13 cellular contexts compared by ENCODE assay signal in genomic region chr1:227896710-227897655, GRCh38. TPM values are rescaled to one million over a fixed set of nuclear protein-coding genes. Genes with fewer than 3 reads are reported as not detected.
A peak's percentile ranks its signal among the peaks of the same experiment; 100 is the strongest.
DNase-seq lines count a peak whose midpoint lies in the region; ATAC-seq and TF ChIP-seq lines count a peak whose summit lies in the region.
"Had no signal": no experiment of that assay in that cellular context is flagged by ENCODE, and none has a peak within 500 bp of the region (broad histone marks: within the 10 kb centered on the region; RNA-seq: fewer than 3 reads in every experiment).

No MANE protein-coding gene starts in this region.

- H3K36me3 ChIP-seq in Panc1 (ENCODE audit: control insufficient read depth, insufficient read depth, low read length) (no peaks in the 10 kb centered on the region), right atrium auricular region (no peaks in the 10 kb centered on the region)

- intact Hi-C loops in Panc1 (cut with micrococcal nuclease; ENCODE audit: unreplicated experiment): no loop called here

- BruUV-seq in Panc1 (replicated peaks; lab: Mats Ljungman, UMichigan): no TSS peak

- CTCF ChIA-PET in Panc1 (lab: Charles Lee): interaction anchor here (0.6 kb wide), 2 partner anchors 78 to 109 kb away, joined by 10 read pairs; no protein-coding TSS in a partner anchor

- H3K4me3 ChIP-seq in Panc1 (ENCODE audit: low read depth in 2 of 2, low read length in 2 of 2) (no peak overlapping the region), right atrium auricular region (no peak overlapping the region)
- H3K4me3 ChIP-seq: SK-N-MC had no signal

- H3K27me3 ChIP-seq in Panc1 (ENCODE audit: control insufficient read depth, insufficient read depth, low read length) (no peaks in the 10 kb centered on the region), right atrium auricular region (no peaks in the 10 kb centered on the region)

- DNase-seq in Panc1 (ENCODE audit: low read depth, low spot score) (no peak), right atrium auricular region (ENCODE audit: low spot score) (peak; percentile 42), retina (peak; percentile 2), SW480 (ENCODE audit: low spot score) (no peak), NCI-H1694 (lab: John Stamatoyannopoulos, UW) (no peak), HuH-7.5 (ENCODE audit: low spot score) (no peak)
- DNase-seq in activated CD8-positive, alpha-beta memory T cell treated with anti-CD3 and anti-CD28 coated beads, Interleukin-2, amount 50 U/mL, for 48 hours: peak; percentile 40
- DNase-seq: effector memory CD4-positive, alpha-beta T cell; NCI-H187; NCI-H82; stimulated activated naive CD4-positive, alpha-beta T cell treated with Interleukin-2 at 50 U/mL for 16 hours had no signal

- H3K9me3 ChIP-seq in Panc1 (ENCODE audit: control insufficient read depth, insufficient read depth, low read depth, low read length) (no peaks in the 10 kb centered on the region), right atrium auricular region (no peaks in the 10 kb centered on the region)

- POLR2A ChIA-PET in Panc1 (lab: Charles Lee): no interaction called here

- in situ Hi-C loops in Panc1 (cut with HindIII; ENCODE audit: low pct_unique_long_range_greater_than_20kb, low sequenced_read_pairs): no loop called here

- no peak for TF ChIP-seq CTCF in Panc1 (IDR thresholded peaks at IDR 0.05)
- no peak for TF ChIP-seq CTCF in right atrium auricular region (IDR thresholded peaks at IDR 0.05)

- H3K27ac ChIP-seq in Panc1 (ENCODE audit: low read length) (peak overlapping the region; percentile 57), right atrium auricular region (no peak overlapping the region)
- H3K27ac ChIP-seq: SK-N-MC had no signal

- H3K4me1 ChIP-seq in Panc1 (ENCODE audit: control insufficient read depth, insufficient read depth, low read length): peaks cover 32% of the 10 kb centered on the region
- no peaks in the 10 kb centered on the region for H3K4me1 ChIP-seq in right atrium auricular region

- ATAC-seq in Panc1 (no peak), GM21515 (IDR thresholded peaks at IDR 0.05; ENCODE audit: unreplicated experiment) (no peak)

RNA-seq across cellular contexts. Expression of gene WNT9A, which starts 50.7 kb away (rescaled TPM):
- 26.5 TPM for total RNA-seq in Panc1 (2021; ENCODE audit: unreplicated experiment)
- 46.9 TPM for polyA plus RNA-seq in Panc1 (2012; ENCODE audit: insufficient read length)
- 1 to 10 TPM in 1 of 2 donors, under 1 TPM in 1; 0.78 to 2.2 TPM for total RNA-seq in right atrium auricular region

Comparison
In these comparisons a context has a peak if more than half of its experiments do, and no peak if none do; other contexts are left out.
1. DNase-seq: peak in activated CD8-positive, alpha-beta memory T cell treated with anti-CD3 and anti-CD28 coated beads, Interleukin-2, amount 50 U/mL, for 48 hours (single experiment), right atrium auricular region (single experiment) and retina (single experiment); none in Panc1 (single experiment), SW480 (single experiment), NCI-H1694 (single experiment) and HuH-7.5 (single experiment).